1 cellular context compared by ENCODE assay signal in the genomic region with DNA sequence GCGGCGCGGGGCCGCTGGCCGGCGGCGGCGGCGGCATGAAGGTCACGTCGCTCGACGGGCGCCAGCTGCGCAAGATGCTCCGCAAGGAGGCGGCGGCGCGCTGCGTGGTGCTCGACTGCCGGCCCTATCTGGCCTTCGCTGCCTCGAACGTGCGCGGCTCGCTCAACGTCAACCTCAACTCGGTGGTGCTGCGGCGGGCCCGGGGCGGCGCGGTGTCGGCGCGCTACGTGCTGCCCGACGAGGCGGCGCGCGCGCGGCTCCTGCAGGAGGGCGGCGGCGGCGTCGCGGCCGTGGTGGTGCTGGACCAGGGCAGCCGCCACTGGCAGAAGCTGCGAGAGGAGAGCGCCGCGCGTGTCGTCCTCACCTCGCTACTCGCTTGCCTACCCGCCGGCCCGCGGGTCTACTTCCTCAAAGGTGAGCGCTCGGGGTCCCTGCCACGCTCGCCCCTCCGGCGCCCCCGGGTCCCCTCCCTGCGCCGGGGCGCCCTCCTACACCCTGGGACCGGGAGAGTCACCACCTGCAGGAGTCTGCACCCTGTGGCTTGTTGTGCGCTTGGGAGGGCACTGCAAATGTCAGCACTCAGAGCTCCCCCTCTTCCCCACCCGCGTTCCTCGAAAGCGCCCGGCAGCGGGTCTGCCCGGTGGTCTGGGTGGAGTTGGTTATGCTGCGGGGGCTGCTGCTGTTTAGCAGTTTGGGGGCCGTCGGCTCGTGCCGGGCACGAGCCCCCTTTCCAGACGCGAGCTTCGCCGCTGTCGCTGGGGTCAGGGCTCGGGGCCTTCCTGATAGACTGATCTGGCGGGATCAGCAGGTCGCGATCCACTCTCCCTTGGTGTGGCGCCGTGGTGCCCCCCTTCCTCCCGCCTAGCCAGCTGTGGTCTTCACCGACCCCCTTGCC.
TF ChIP-seq lines count a peak whose summit lies in the region.

No MANE protein-coding gene starts in this region.

TF ChIP-seq in HEK293, 187 proteins besides CTCF, POLR2A, EP300 and RAD21 (continued from another document and continues in another):
- TF ChIP-seq ZSCAN4 (tag by site-specific recombination; IDR thresholded peaks at IDR 0.05): no peak
- no peak for TF ChIP-seq ZNF555 (tag by site-specific recombination; conservative IDR thresholded peaks at IDR 0.05)
- no peak for TF ChIP-seq ZNF19 (tag by site-specific recombination; IDR thresholded peaks at IDR 0.05; ENCODE audit: low read depth)
- no peak for TF ChIP-seq ZNF785 (tag by site-specific recombination; IDR thresholded peaks at IDR 0.05)
- TF ChIP-seq ZNF660 (tag by site-specific recombination; IDR thresholded peaks at IDR 0.05): no peak
- TF ChIP-seq ZFHX2 (tag by site-specific recombination; conservative IDR thresholded peaks at IDR 0.05): peak; percentile 34; the same call in 1 of the 2 replicates
- TF ChIP-seq, protein P1, sequence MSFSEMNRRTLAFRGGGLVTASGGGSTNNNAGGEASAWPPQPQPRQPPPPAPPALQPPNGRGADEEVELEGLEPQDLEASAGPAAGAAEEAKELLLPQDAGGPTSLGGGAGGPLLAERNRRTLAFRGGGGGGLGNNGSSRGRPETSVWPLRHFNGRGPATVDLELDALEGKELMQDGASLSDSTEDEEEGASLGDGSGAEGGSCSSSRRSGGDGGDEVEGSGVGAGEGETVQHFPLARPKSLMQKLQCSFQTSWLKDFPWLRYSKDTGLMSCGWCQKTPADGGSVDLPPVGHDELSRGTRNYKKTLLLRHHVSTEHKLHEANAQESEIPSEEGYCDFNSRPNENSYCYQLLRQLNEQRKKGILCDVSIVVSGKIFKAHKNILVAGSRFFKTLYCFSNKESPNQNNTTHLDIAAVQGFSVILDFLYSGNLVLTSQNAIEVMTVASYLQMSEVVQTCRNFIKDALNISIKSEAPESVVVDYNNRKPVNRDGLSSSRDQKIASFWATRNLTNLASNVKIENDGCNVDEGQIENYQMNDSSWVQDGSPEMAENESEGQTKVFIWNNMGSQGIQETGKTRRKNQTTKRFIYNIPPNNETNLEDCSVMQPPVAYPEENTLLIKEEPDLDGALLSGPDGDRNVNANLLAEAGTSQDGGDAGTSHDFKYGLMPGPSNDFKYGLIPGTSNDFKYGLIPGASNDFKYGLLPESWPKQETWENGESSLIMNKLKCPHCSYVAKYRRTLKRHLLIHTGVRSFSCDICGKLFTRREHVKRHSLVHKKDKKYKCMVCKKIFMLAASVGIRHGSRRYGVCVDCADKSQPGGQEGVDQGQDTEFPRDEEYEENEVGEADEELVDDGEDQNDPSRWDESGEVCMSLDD (tag by site-specific recombination; IDR thresholded peaks at IDR 0.05): no peak; the same call in 1 of the 2 replicates
- no peak for TF ChIP-seq ZNF184 (tag by site-specific recombination; IDR thresholded peaks at IDR 0.05)
- TF ChIP-seq ZBTB1 (tag by site-specific recombination; IDR thresholded peaks at IDR 0.05): no peak
- TF ChIP-seq ZNF449 (tag by site-specific recombination; IDR thresholded peaks at IDR 0.05): no peak
- no peak; the same call in 1 of the 2 replicates for TF ChIP-seq INSM2 (tag by site-specific recombination; IDR thresholded peaks at IDR 0.05)
- no peak for TF ChIP-seq ZNF324 (tag by site-specific recombination; IDR thresholded peaks at IDR 0.05)
- TF ChIP-seq HIC1 (tag by site-specific recombination; IDR thresholded peaks at IDR 0.05): no peak
- no peak for TF ChIP-seq ZNF658 (tag by site-specific recombination; IDR thresholded peaks at IDR 0.05)
- TF ChIP-seq ZNF148 (tag by site-specific recombination; IDR thresholded peaks at IDR 0.05; ENCODE audit: borderline replicate concordance): no peak
- TF ChIP-seq ZNF76 (tag by site-specific recombination; IDR thresholded peaks at IDR 0.05; ENCODE audit: borderline replicate concordance, low read depth): no peak
- TF ChIP-seq ZNF549 (tag by site-specific recombination; IDR thresholded peaks at IDR 0.05): no peak
- TF ChIP-seq WT1 (tag by site-specific recombination; IDR thresholded peaks at IDR 0.05): no peak
- no peak for TF ChIP-seq ZNF426 (tag by site-specific recombination; IDR thresholded peaks at IDR 0.05)
- TF ChIP-seq ZIC2 (tag by site-specific recombination; IDR thresholded peaks at IDR 0.05): peak; percentile 63
- TF ChIP-seq ZNF146 (tag by site-specific recombination; IDR thresholded peaks at IDR 0.05): no peak
- TF ChIP-seq ZNF10 (tag by site-specific recombination; IDR thresholded peaks at IDR 0.05): no peak
- TF ChIP-seq, protein P2, sequence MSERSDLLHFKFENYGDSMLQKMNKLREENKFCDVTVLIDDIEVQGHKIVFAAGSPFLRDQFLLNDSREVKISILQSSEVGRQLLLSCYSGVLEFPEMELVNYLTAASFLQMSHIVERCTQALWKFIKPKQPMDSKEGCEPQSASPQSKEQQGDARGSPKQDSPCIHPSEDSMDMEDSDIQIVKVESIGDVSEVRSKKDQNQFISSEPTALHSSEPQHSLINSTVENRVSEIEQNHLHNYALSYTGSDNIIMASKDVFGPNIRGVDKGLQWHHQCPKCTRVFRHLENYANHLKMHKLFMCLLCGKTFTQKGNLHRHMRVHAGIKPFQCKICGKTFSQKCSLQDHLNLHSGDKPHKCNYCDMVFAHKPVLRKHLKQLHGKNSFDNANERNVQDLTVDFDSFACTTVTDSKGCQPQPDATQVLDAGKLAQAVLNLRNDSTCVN (tag by site-specific recombination; optimal IDR thresholded peaks at IDR 0.05): peak; percentile 67
- no peak for TF ChIP-seq SALL2 (tag by site-specific recombination; IDR thresholded peaks at IDR 0.05; ENCODE audit: borderline replicate concordance)
- TF ChIP-seq ZNF843 (tag by site-specific recombination; IDR thresholded peaks at IDR 0.05): no peak
- no peak for TF ChIP-seq ZNF214 (tag by site-specific recombination; IDR thresholded peaks at IDR 0.05; ENCODE audit: borderline replicate concordance)
- no peak for TF ChIP-seq TRIM28 (IDR thresholded peaks at IDR 0.05; ENCODE audit: borderline replicate concordance, low read length)
- TF ChIP-seq ZNF768 (tag by site-specific recombination; IDR thresholded peaks at IDR 0.05): no peak
- TF ChIP-seq ZNF2 (tag by site-specific recombination; IDR thresholded peaks at IDR 0.05): no peak
- TF ChIP-seq ZNF626 (tag by site-specific recombination; IDR thresholded peaks at IDR 0.05): no peak
- TF ChIP-seq ZNF341 (tag by site-specific recombination; IDR thresholded peaks at IDR 0.05; ENCODE audit: low read depth): no peak
- TF ChIP-seq, protein P3, sequence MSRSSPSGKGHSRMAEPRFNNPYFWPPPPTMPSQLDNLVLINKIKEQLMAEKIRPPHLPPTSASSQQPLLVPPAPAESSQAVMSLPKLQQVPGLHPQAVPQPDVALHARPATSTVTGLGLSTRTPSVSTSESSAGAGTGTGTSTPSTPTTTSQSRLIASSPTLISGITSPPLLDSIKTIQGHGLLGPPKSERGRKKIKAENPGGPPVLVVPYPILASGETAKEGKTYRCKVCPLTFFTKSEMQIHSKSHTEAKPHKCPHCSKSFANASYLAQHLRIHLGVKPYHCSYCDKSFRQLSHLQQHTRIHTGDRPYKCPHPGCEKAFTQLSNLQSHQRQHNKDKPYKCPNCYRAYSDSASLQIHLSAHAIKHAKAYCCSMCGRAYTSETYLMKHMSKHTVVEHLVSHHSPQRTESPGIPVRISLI (tag by site-specific recombination; IDR thresholded peaks at IDR 0.05): no peak
- TF ChIP-seq ZSCAN23 (tag by site-specific recombination; IDR thresholded peaks at IDR 0.05): no peak
- TF ChIP-seq ZNF175 (tag by site-specific recombination; IDR thresholded peaks at IDR 0.05): no peak
- no peak for TF ChIP-seq ZNF404 (tag by site-specific recombination; IDR thresholded peaks at IDR 0.05)
- no peak for TF ChIP-seq ZNF311 (tag by site-specific recombination; IDR thresholded peaks at IDR 0.05; ENCODE audit: borderline replicate concordance)
- 0 out of 2 replicates have a peak, but pooled peaks have one; percentile 24 for TF ChIP-seq HOXC10 (CRISPR knock-in tag; IDR thresholded peaks at IDR 0.05)
- no peak for TF ChIP-seq ZNF132 (tag by site-specific recombination; IDR thresholded peaks at IDR 0.05; ENCODE audit: borderline replicate concordance)
- TF ChIP-seq PATZ1 (tag by site-specific recombination; IDR thresholded peaks at IDR 0.05): peak; percentile 46; the same call in 1 of the 2 replicates
- TF ChIP-seq KLF1 (tag by site-specific recombination; IDR thresholded peaks at IDR 0.05): no peak
- TF ChIP-seq KLF8 (tag by site-specific recombination; IDR thresholded peaks at IDR 0.05): no peak
